1 cellular context compared by ENCODE assay signal in the genomic region with DNA sequence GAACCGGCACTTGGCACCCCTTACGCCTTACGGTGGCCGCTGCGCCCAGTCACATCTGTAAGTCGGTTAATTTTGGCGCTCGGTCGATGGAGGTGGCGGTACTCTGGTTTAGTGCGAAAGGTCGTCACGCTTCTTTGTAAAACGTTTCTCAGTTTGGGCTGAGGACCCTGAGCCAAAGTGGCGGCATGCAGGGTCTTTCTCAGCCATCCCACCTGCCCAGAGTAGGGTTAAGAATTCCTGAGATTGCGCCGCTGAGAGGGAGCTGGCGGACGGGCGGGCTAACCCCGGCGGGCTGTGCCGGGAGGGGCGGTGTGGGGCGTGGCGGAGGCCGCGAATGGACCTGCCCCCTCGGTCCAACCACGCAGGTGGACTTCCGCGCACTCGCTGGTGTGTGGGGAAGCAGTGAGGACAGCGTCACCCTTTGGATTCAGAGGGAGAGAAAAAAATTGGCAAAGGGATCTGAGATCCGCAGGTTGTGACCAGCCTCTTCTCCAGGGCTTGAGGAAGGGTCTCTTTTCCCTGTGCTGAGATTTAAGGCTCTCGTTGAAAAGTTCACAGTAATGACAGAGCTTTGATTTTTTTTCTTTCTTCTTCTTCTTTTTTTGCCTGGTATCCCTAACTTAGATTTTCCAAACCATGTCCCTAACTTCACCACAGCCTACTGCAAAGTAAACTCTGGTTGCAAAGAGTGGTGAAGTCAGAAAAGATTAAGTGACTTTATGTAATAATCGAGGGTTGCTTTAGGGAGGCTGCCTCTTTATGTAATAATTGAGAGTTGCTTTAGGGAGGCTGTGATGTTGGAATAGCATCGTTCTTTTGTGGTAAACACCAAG.
TF ChIP-seq lines count a peak whose summit lies in the region.

No MANE protein-coding gene starts in this region.

TF ChIP-seq in K562, 482 proteins besides CTCF, POLR2A, EP300 and RAD21 (continued from another document and continues in another):
- TF ChIP-seq ZNF398 (CRISPR knock-in tag; IDR thresholded peaks at IDR 0.05) = no peak
- TF ChIP-seq ETV5 (CRISPR knock-in tag; IDR thresholded peaks at IDR 0.05; ENCODE audit: low read depth) = no peak
- peak; percentile 15; the same call in 1 of the 2 replicates for TF ChIP-seq TFAP4 (CRISPR knock-in tag; IDR thresholded peaks at IDR 0.05; ENCODE audit: borderline replicate concordance)
- TF ChIP-seq, protein P1, sequence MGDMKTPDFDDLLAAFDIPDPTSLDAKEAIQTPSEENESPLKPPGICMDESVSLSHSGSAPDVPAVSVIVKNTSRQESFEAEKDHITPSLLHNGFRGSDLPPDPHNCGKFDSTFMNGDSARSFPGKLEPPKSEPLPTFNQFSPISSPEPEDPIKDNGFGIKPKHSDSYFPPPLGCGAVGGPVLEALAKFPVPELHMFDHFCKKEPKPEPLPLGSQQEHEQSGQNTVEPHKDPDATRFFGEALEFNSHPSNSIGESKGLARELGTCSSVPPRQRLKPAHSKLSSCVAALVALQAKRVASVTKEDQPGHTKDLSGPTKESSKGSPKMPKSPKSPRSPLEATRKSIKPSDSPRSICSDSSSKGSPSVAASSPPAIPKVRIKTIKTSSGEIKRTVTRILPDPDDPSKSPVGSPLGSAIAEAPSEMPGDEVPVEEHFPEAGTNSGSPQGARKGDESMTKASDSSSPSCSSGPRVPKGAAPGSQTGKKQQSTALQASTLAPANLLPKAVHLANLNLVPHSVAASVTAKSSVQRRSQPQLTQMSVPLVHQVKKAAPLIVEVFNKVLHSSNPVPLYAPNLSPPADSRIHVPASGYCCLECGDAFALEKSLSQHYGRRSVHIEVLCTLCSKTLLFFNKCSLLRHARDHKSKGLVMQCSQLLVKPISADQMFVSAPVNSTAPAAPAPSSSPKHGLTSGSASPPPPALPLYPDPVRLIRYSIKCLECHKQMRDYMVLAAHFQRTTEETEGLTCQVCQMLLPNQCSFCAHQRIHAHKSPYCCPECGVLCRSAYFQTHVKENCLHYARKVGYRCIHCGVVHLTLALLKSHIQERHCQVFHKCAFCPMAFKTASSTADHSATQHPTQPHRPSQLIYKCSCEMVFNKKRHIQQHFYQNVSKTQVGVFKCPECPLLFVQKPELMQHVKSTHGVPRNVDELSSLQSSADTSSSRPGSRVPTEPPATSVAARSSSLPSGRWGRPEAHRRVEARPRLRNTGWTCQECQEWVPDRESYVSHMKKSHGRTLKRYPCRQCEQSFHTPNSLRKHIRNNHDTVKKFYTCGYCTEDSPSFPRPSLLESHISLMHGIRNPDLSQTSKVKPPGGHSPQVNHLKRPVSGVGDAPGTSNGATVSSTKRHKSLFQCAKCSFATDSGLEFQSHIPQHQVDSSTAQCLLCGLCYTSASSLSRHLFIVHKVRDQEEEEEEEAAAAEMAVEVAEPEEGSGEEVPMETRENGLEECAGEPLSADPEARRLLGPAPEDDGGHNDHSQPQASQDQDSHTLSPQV (IDR thresholded peaks at IDR 0.05) = no peak
- no peak for TF ChIP-seq LEF1 (IDR thresholded peaks at IDR 0.05)
- TF ChIP-seq, protein P2, sequence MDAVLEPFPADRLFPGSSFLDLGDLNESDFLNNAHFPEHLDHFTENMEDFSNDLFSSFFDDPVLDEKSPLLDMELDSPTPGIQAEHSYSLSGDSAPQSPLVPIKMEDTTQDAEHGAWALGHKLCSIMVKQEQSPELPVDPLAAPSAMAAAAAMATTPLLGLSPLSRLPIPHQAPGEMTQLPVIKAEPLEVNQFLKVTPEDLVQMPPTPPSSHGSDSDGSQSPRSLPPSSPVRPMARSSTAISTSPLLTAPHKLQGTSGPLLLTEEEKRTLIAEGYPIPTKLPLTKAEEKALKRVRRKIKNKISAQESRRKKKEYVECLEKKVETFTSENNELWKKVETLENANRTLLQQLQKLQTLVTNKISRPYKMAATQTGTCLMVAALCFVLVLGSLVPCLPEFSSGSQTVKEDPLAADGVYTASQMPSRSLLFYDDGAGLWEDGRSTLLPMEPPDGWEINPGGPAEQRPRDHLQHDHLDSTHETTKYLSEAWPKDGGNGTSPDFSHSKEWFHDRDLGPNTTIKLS (IDR thresholded peaks at IDR 0.05; ENCODE audit: borderline replicate concordance, low read depth) = no peak
- TF ChIP-seq TEAD1 (CRISPR knock-in tag; IDR thresholded peaks at IDR 0.05) = no peak
- no peak for TF ChIP-seq XRCC5 (IDR thresholded peaks at IDR 0.05; ENCODE audit: low read depth, low read length)
- no peak for TF ChIP-seq ZNF311 (CRISPR knock-in tag; IDR thresholded peaks at IDR 0.05)
- peak in 1 of 2 experiments; percentile 60; a peak in 3 of 4 replicates for TF ChIP-seq MAZ (CRISPR knock-in tag; conservative IDR thresholded peaks at IDR 0.05 in 1 of 2, IDR thresholded peaks at IDR 0.05 in 1 of 2)
- TF ChIP-seq SIN3B (IDR thresholded peaks at IDR 0.05; ENCODE audit: low read depth) = no peak
- TF ChIP-seq TARDBP (IDR thresholded peaks at IDR 0.05) = no peak
- peak; percentile 16; the same call in 1 of the 2 replicates for TF ChIP-seq ZNF384 (IDR thresholded peaks at IDR 0.05; ENCODE audit: low read depth, low read length)
- no peak for TF ChIP-seq BHLHE40 (IDR thresholded peaks at IDR 0.05; ENCODE audit: low read length)
- 0 out of 2 replicates have a peak, but pooled peaks have one; percentile 25 for TF ChIP-seq SPI1 (IDR thresholded peaks at IDR 0.05; ENCODE audit: borderline replicate concordance, low read depth, low read length)
- TF ChIP-seq NCOA4 (IDR thresholded peaks at IDR 0.05; ENCODE audit: partially characterized antibody) = no peak
- no peak for TF ChIP-seq TEAD2 (tag; IDR thresholded peaks at IDR 0.05)
- TF ChIP-seq ZNF280B (CRISPR knock-in tag; IDR thresholded peaks at IDR 0.05) = no peak
- TF ChIP-seq ZBTB43 (CRISPR knock-in tag; IDR thresholded peaks at IDR 0.05) = no peak
- TF ChIP-seq RB1 (IDR thresholded peaks at IDR 0.05; ENCODE audit: low read depth) = no peak
- no peak for TF ChIP-seq SIX5 (IDR thresholded peaks at IDR 0.05; ENCODE audit: borderline replicate concordance in 1 of 2, insufficient read depth in 1 of 2, low read depth in 1 of 2, low read length in 2 of 2)
- 0 out of 2 replicates have a peak, but pooled peaks have one; percentile 4 for TF ChIP-seq ELF1 (tag; IDR thresholded peaks at IDR 0.05)
- TF ChIP-seq CHD2 (IDR thresholded peaks at IDR 0.05; ENCODE audit: low read depth, low read length) = no peak
- no peak for TF ChIP-seq ELF2 (CRISPR knock-in tag; IDR thresholded peaks at IDR 0.05)
- no peak for TF ChIP-seq ARID3A (IDR thresholded peaks at IDR 0.05; ENCODE audit: borderline replicate concordance, low read depth, low read length)
- TF ChIP-seq, protein P3, sequence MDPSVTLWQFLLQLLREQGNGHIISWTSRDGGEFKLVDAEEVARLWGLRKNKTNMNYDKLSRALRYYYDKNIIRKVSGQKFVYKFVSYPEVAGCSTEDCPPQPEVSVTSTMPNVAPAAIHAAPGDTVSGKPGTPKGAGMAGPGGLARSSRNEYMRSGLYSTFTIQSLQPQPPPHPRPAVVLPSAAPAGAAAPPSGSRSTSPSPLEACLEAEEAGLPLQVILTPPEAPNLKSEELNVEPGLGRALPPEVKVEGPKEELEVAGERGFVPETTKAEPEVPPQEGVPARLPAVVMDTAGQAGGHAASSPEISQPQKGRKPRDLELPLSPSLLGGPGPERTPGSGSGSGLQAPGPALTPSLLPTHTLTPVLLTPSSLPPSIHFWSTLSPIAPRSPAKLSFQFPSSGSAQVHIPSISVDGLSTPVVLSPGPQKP (CRISPR knock-in tag; IDR thresholded peaks at IDR 0.05) = no peak
- no peak for TF ChIP-seq SMARCB1 (IDR thresholded peaks at IDR 0.05; ENCODE audit: insufficient read length, low read depth)
